ENCODE assay signal across 1 cellular context in genomic region chr16:21513337-21513741, GRCh38.
A peak's percentile ranks its signal among the peaks of the same experiment; 100 is the strongest.
TF ChIP-seq lines count a peak whose summit lies in the region.
"Not testable (repeated sequence)": the region's sequence is repeated elsewhere in the genome, so short reads cannot be mapped to it uniquely, and the experiment has no call there.

No MANE protein-coding gene starts in this region.

TF ChIP-seq in HepG2, 621 proteins besides CTCF, POLR2A, EP300 and RAD21 (continued from another document and continues in another):
- TF ChIP-seq ZNF407 (CRISPR knock-in tag; IDR thresholded peaks at IDR 0.05; ENCODE audit: not compliant biosample characterization) = peak; percentile 27
- 0 out of 2 replicates have a peak, but pooled peaks have one; percentile 13 for TF ChIP-seq ZMYM3 (CRISPR knock-in tag; IDR thresholded peaks at IDR 0.05)
- peak; percentile 59 for TF ChIP-seq ATF7 (IDR thresholded peaks at IDR 0.05)
- not testable (repeated sequence) for TF ChIP-seq ATF7, LCORL (CRISPR knock-in tag; IDR thresholded peaks at IDR 0.05)
- peak; percentile 19; the same call in 1 of the 2 replicates for TF ChIP-seq GMEB1 (CRISPR knock-in tag; IDR thresholded peaks at IDR 0.05; ENCODE audit: borderline replicate concordance)
- 0 out of 2 replicates have a peak, but pooled peaks have one; percentile 40 for TF ChIP-seq FOXO1 (CRISPR knock-in tag; IDR thresholded peaks at IDR 0.05)
- TF ChIP-seq SAP130 (CRISPR knock-in tag; IDR thresholded peaks at IDR 0.05; ENCODE audit: low read depth) = peak; percentile 42; the same call in 1 of the 2 replicates
- TF ChIP-seq HOXA3 (CRISPR knock-in tag; IDR thresholded peaks at IDR 0.05) = peak; percentile 34; the same call in 1 of the 2 replicates
- TF ChIP-seq ZNF430 (CRISPR knock-in tag; IDR thresholded peaks at IDR 0.05) = 0 out of 2 replicates have a peak, but pooled peaks have one; percentile 19
- TF ChIP-seq ZNF687 (CRISPR knock-in tag; IDR thresholded peaks at IDR 0.05) = peak; percentile 80
- 0 out of 2 replicates have a peak, but pooled peaks have one; percentile 26 for TF ChIP-seq HIC2 (CRISPR knock-in tag; IDR thresholded peaks at IDR 0.05; ENCODE audit: low read depth)
- 0 out of 2 replicates have a peak, but pooled peaks have one; percentile 29 for TF ChIP-seq ZNF792 (CRISPR knock-in tag; IDR thresholded peaks at IDR 0.05)
- 0 out of 2 replicates have a peak, but pooled peaks have one; percentile 9 for TF ChIP-seq HOMEZ (CRISPR knock-in tag; IDR thresholded peaks at IDR 0.05; ENCODE audit: low read depth)
- peak; percentile 59; the same call in 1 of the 2 replicates for TF ChIP-seq ZFX (CRISPR knock-in tag; IDR thresholded peaks at IDR 0.05; ENCODE audit: low read depth)
- TF ChIP-seq ZNF614 (CRISPR knock-in tag; IDR thresholded peaks at IDR 0.05; ENCODE audit: borderline replicate concordance) = peak; percentile 10; the same call in 1 of the 2 replicates
- TF ChIP-seq LCORL (IDR thresholded peaks at IDR 0.05) = peak; percentile 56; the same call in 1 of the 2 replicates
- TF ChIP-seq NFKB2 (CRISPR knock-in tag; IDR thresholded peaks at IDR 0.05; ENCODE audit: borderline replicate concordance) = peak; percentile 35; the same call in 1 of the 2 replicates
- peak; percentile 13 for TF ChIP-seq PATZ1 (CRISPR knock-in tag; IDR thresholded peaks at IDR 0.05)
- peak in 1 of 2 experiments; percentile 66; a peak in 1 of 4 replicates for TF ChIP-seq ATF4 (CRISPR knock-in tag; IDR thresholded peaks at IDR 0.05)
- peak; percentile 18; the same call in 1 of the 2 replicates for TF ChIP-seq THAP9 (CRISPR knock-in tag; IDR thresholded peaks at IDR 0.05; ENCODE audit: borderline replicate concordance)
- TF ChIP-seq TAF1 (CRISPR knock-in tag; IDR thresholded peaks at IDR 0.05) = 0 out of 2 replicates have a peak, but pooled peaks have one; percentile 4
- peak; percentile 24; the same call in 1 of the 2 replicates for TF ChIP-seq HOXD1 (CRISPR knock-in tag; IDR thresholded peaks at IDR 0.05)
